ENCODE assay signal across 7 cellular contexts in the genomic region with DNA sequence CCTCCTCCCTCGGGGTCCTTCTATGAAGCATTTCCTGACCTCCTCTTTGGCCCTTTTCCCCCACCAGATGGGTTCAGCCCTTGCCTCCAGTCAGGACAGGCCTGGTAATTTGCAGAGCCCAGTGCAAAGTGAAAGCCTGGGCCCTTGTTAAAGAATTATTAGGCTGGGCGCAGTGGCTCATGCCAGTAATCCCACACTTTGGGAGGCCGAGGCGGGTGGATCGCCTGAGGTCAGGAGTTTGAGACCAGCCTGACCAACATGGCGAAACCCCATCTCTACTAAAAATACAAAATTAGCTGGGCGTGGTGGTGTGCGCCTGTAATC. TPM values are rescaled to one million over a fixed set of nuclear protein-coding genes. Genes with fewer than 3 reads are reported as not detected.
A peak's percentile ranks its signal among the peaks of the same experiment; 100 is the strongest.
DNase-seq lines count a peak whose midpoint lies in the region; ATAC-seq, FAIRE-seq and TF ChIP-seq lines count a peak whose summit lies in the region.
"Not testable (repeated sequence)": the region's sequence is repeated elsewhere in the genome, so short reads cannot be mapped to it uniquely, and the experiment has no call there.

No MANE protein-coding gene starts in this region.

- peaks cover 5 to 24% of the 10 kb centered on the region in 2 donors for H3K27me3 Mint-ChIP-seq in CD8-positive, alpha-beta memory T cell
- H3K27me3 Mint-ChIP-seq in T-helper 17 cell = peaks cover 45% of the 10 kb centered on the region
- not testable (repeated sequence) for H3K27me3 Mint-ChIP-seq in mesothelial cell of epicardium (ENCODE audit: low read depth); progenitor cell of endocrine pancreas

- H3K4me1 ChIP-seq in CD8-positive, alpha-beta memory T cell (ENCODE audit: insufficient read depth, low read length) = not testable (repeated sequence)
- H3K4me1 ChIP-seq in H1 (replicated peaks in 1 of 4; ENCODE audit: control insufficient read depth in 3 of 4, insufficient read depth in 4 of 4, low read length in 3 of 4) = peaks cover 0 to 13% (median 2%) of the 10 kb centered on the region in 4 experiments; a peak in 5 of 7 replicates
- H3K4me1 ChIP-seq in iPS-15b (ENCODE audit: control insufficient read depth, insufficient read depth, low read length) = peaks cover 25% of the 10 kb centered on the region

- H2BK15ac ChIP-seq in H1 (ENCODE audit: low read length) = peak overlapping the region; percentile 75; the same call in 1 of the 2 replicates

- CTCF ChIA-PET in CD8-positive, alpha-beta memory T cell (lab: Charles Lee) = not testable (repeated sequence)
- CTCF ChIA-PET in H1 (lab: Charles Lee; ENCODE audit: partially characterized antibody) = interaction anchor here (0.7 to 2.9 kb wide), 5 partner anchors 12 to 1665 kb away, joined by 3 to 8 read pairs (median 4); no protein-coding TSS in a partner anchor

- H3K9me3 Mint-ChIP-seq in CD8-positive, alpha-beta memory T cell; mesothelial cell of epicardium; progenitor cell of endocrine pancreas (ENCODE audit: low read depth): not testable (repeated sequence)

- not testable (repeated sequence) for H3K79me2 ChIP-seq in H1 (ENCODE audit: control insufficient read depth in 1 of 2, insufficient read depth in 2 of 2, low read length in 2 of 2)

- H2BK20ac ChIP-seq in H1 (ENCODE audit: low read length) = peak overlapping the region; percentile 74; the same call in 1 of the 2 replicates

- H3K27ac ChIP-seq in CD8-positive, alpha-beta memory T cell (ENCODE audit: low read depth, low read length) = peak overlapping the region; percentile 39
- not testable (repeated sequence) for H3K27ac ChIP-seq in H1 (ENCODE audit: low read depth, low read length)

- TF ChIP-seq RAD21 in H1 (IDR thresholded peaks at IDR 0.05 in 1 of 2, conservative IDR thresholded peaks at IDR 0.05 in 1 of 2; ENCODE audit: low read depth in 2 of 2, low read length in 2 of 2) = not testable (repeated sequence)

- H3K4me2 ChIP-seq in H1 (ENCODE audit: insufficient read depth in 1 of 2, low read depth in 2 of 2, low read length in 2 of 2) = not testable (repeated sequence)

- not testable (repeated sequence) for H3K4me3 ChIP-seq in CD8-positive, alpha-beta memory T cell (ENCODE audit: low read length); H1 (ENCODE audit: extremely low read depth in 1 of 4, insufficient read depth in 2 of 4, low read depth in 3 of 4, low read length in 4 of 4); iPS-15b (ENCODE audit: low read depth, low read length)

- not testable (repeated sequence) for H4K91ac ChIP-seq in H1 (replicated peaks; ENCODE audit: insufficient read length, low read length)

- H3K4me1 Mint-ChIP-seq in CD8-positive, alpha-beta memory T cell; T-helper 17 cell: not testable (repeated sequence)
- peaks cover 58% of the 10 kb centered on the region for H3K4me1 Mint-ChIP-seq in mesothelial cell of epicardium
- H3K4me1 Mint-ChIP-seq in progenitor cell of endocrine pancreas (ENCODE audit: low read depth) = peaks cover 44% of the 10 kb centered on the region

- not testable (repeated sequence) for TF ChIP-seq POLR2A in H1 (IDR thresholded peaks at IDR 0.05; ENCODE audit: control extremely low read depth in 1 of 2, low read depth in 2 of 2, low read length in 2 of 2)

- not testable (repeated sequence) for H4K5ac ChIP-seq in H1 (ENCODE audit: insufficient read length, low read depth, low read length)

- H3K23me2 ChIP-seq in H1 (ENCODE audit: low read depth, low read length) = not testable (repeated sequence)

- POLR2A ChIA-PET in CD8-positive, alpha-beta memory T cell (lab: Charles Lee) = not testable (repeated sequence)
- POLR2A ChIA-PET in H1 (lab: Charles Lee; ENCODE audit: partially characterized antibody) = interaction anchor here (0.9 to 6.8 kb wide), 2 partner anchors 7 to 111 kb away, joined by 5 to 74 read pairs; a partner anchor contains a TSS

- H3K9me3 ChIP-seq in CD8-positive, alpha-beta memory T cell (ENCODE audit: low read length); T-helper 17 cell (ENCODE audit: control insufficient read depth, low read length, poor library complexity, severe bottlenecking); H1 (ENCODE audit: insufficient read depth in 2 of 2, low read depth in 1 of 2, low read length in 1 of 2); iPS-15b (ENCODE audit: control insufficient read depth, insufficient read depth, low read length): not testable (repeated sequence)

- 0 out of 2 replicates have a peak overlapping the region, but pooled peaks have one; percentile 56 for H2AK5ac ChIP-seq in H1 (ENCODE audit: low read depth, low read length)

- not testable (repeated sequence) for H2AFZ ChIP-seq in H1 (ENCODE audit: low read length)

- not testable (repeated sequence) for H3K27ac Mint-ChIP-seq in CD8-positive, alpha-beta memory T cell; T-helper 17 cell
- peak overlapping the region; percentile 94 for H3K27ac Mint-ChIP-seq in mesothelial cell of epicardium
- peak overlapping the region; percentile 94 for H3K27ac Mint-ChIP-seq in progenitor cell of endocrine pancreas

- H3K36me3 ChIP-seq in CD8-positive, alpha-beta memory T cell (ENCODE audit: insufficient read depth, low read length) = not testable (repeated sequence)
- H3K36me3 ChIP-seq in H1 (ENCODE audit: control insufficient read depth in 2 of 4, insufficient read depth in 4 of 4, low read length in 3 of 4) (peaks cover 4 to 18% (median 7%) of the 10 kb centered on the region in 4 experiments; a peak in 6 of 8 replicates), iPS-15b (ENCODE audit: control insufficient read depth, insufficient read depth, low read length) (peaks cover 20% of the 10 kb centered on the region)

- WGBS in H1 (ENCODE audit: extremely low coverage in 1 of 2, insufficient coverage in 1 of 2, insufficient read length in 1 of 2, insufficient replicate concordance in 2 of 2, low coverage in 1 of 2, low lambda C conversion rate in 2 of 2, missing lambda C conversion rate in 1 of 2), 2 experiments = 72% methylated on average over 6 of the region's 8 CpGs; no CpG with 5 or more reads in 1 of the 2 experiments

- H3K4me3 Mint-ChIP-seq in CD8-positive, alpha-beta memory T cell = not testable (repeated sequence)
- peak overlapping the region; percentile 42 for H3K4me3 Mint-ChIP-seq in T-helper 17 cell
- peak overlapping the region; percentile 33 for H3K4me3 Mint-ChIP-seq in mesothelial cell of epicardium
- H3K4me3 Mint-ChIP-seq in progenitor cell of endocrine pancreas (ENCODE audit: low read depth) = peak overlapping the region; percentile 58

- peak overlapping the region; percentile 44; the same call in 1 of the 2 replicates for H3K18ac ChIP-seq in H1 (ENCODE audit: extremely low read depth, low read length)

- not testable (repeated sequence) for H4K20me1 ChIP-seq in H1 (replicated peaks in 1 of 2; ENCODE audit: control insufficient read depth in 1 of 2, insufficient read depth in 2 of 2, low read length in 2 of 2)

- not testable (repeated sequence) for H3K36me3 Mint-ChIP-seq in CD8-positive, alpha-beta memory T cell; T-helper 17 cell (ENCODE audit: low read depth); mesothelial cell of epicardium
- H3K36me3 Mint-ChIP-seq in progenitor cell of endocrine pancreas (ENCODE audit: insufficient read depth) = peaks cover 20% of the 10 kb centered on the region

- H2BK5ac ChIP-seq in H1 (ENCODE audit: low read depth, low read length) = peak overlapping the region; percentile 57; the same call in 1 of the 2 replicates

- TF ChIP-seq EP300 in H1 (IDR thresholded peaks at IDR 0.05; ENCODE audit: borderline replicate concordance in 1 of 2, low read depth in 2 of 2, low read length in 2 of 2) = not testable (repeated sequence)

- not testable (repeated sequence) for ATAC-seq in T-helper 17 cell

- not testable (repeated sequence) for H3K79me1 ChIP-seq in H1 (ENCODE audit: low read depth, low read length)

- not testable (repeated sequence) for FAIRE-seq in H1 (lab: Jason Lieb, UNC)

- H2BK12ac ChIP-seq in H1 (ENCODE audit: low read depth, low read length) = 0 out of 2 replicates have a peak overlapping the region, but pooled peaks have one; percentile 18

- H3K56ac ChIP-seq in H1 (replicated peaks; ENCODE audit: insufficient read length, low read depth, low read length) = not testable (repeated sequence)

- not testable (repeated sequence) for H2BK120ac ChIP-seq in H1 (replicated peaks; ENCODE audit: low read depth, low read length)

- not testable (repeated sequence) for H4K8ac ChIP-seq in H1 (ENCODE audit: extremely low read depth, insufficient read depth, low read length)

- not testable (repeated sequence) for H3K4ac ChIP-seq in H1 (replicated peaks; ENCODE audit: insufficient read length, low read depth, low read length)

- H3K14ac ChIP-seq in H1 (ENCODE audit: insufficient read length) = not testable (repeated sequence)

- not testable (repeated sequence) for H3K23ac ChIP-seq in H1 (ENCODE audit: insufficient read length)

- not testable (repeated sequence) for H3K27me3 ChIP-seq in CD8-positive, alpha-beta memory T cell (ENCODE audit: insufficient read depth, low read length, poor library complexity, severe bottlenecking); H1 (replicated peaks in 1 of 4; ENCODE audit: control insufficient read depth in 3 of 4, extremely low read depth in 1 of 4, insufficient read depth in 3 of 4, low read length in 3 of 4); iPS-15b (ENCODE audit: control insufficient read depth, insufficient read depth, low read length)

- not testable (repeated sequence) for H3K9ac ChIP-seq in H1 (replicated peaks in 1 of 4; ENCODE audit: extremely low read depth in 1 of 4, low read depth in 3 of 4, low read length in 3 of 4)
- peak overlapping the region; percentile 41 for H3K9ac ChIP-seq in iPS-15b (ENCODE audit: low read depth, low read length)

- not testable (repeated sequence) for TF ChIP-seq CTCF in H1 (IDR thresholded peaks at IDR 0.05; ENCODE audit: control extremely low read depth in 1 of 3, insufficient read depth in 1 of 3, low read depth in 1 of 3, low read length in 3 of 3); mesothelial cell of epicardium (IDR thresholded peaks at IDR 0.05; ENCODE audit: unreplicated experiment); progenitor cell of endocrine pancreas (IDR thresholded peaks at IDR 0.05; ENCODE audit: unreplicated experiment)

- DNase-seq in CD8-positive, alpha-beta memory T cell; T-helper 17 cell; H1 (ENCODE audit: low read depth in 1 of 2, low spot score in 2 of 2); mesothelial cell of epicardium (ENCODE audit: low spot score in 2 of 2, unreplicated experiment in 2 of 2); progenitor cell of endocrine pancreas (ENCODE audit: low spot score, unreplicated experiment): not testable (repeated sequence)
- DNase-seq in M059J (ENCODE audit: low read depth) = peak; percentile 39

RNA-seq across cellular contexts. Expression of a gene that starts 8.8 kb away (rescaled TPM):
- total RNA-seq in CD8-positive, alpha-beta memory T cell = under 1 TPM; 0.11 to 0.26 TPM
- not detected for polyA plus RNA-seq in CD8-positive, alpha-beta memory T cell
- total RNA-seq in M059J (2014; rRNA removed; shearing (Covaris generic)) = 0.15 and 2.3 TPM in 2 replicates
- total RNA-seq in T-helper 17 cell = 1 to 10 TPM; 1.6 to 2.0 TPM
- 15.6 and 17.3 TPM in 2 replicates for total RNA-seq in H1 (2021; fragmentation: NEBNext Ultra II Directional; extraction: Animal tissue kit (Norgen Biotek cat#: 25700))
- polyA plus RNA-seq in H1 (2011; rRNA removed) = 25.0 and 32.0 TPM in 2 replicates
- polyA plus RNA-seq in H1 (2011; cell fraction: cytosol; rRNA removed) = 28.5 TPM
- polyA plus RNA-seq in H1 (2011; cell fraction: nucleus; rRNA removed) = 67.2 TPM
- 19.0 to 24.5 TPM (median 23.7 TPM) in 4 replicates for polyA plus RNA-seq in H1 (2012, experiment 1 of 2)
- polyA plus RNA-seq in H1 (2012, experiment 2 of 2) = 23.1 TPM
- polyA plus RNA-seq in H1 (2013, experiment 1 of 2) = 3.6 TPM
- polyA plus RNA-seq in H1 (2013, experiment 2 of 2) = 3.4 TPM
- polyA minus RNA-seq in H1 (2011; rRNA and poly(A)+ RNA removed) = 34.1 and 39.4 TPM in 2 replicates
- 26.3 TPM for polyA minus RNA-seq in H1 (2011; cell fraction: cytosol; rRNA and poly(A)+ RNA removed)
- polyA minus RNA-seq in H1 (2011; cell fraction: nucleus; rRNA and poly(A)+ RNA removed) = 37.4 TPM
- 111 to 112 TPM (median 112 TPM) in 3 replicates for total RNA-seq in mesothelial cell of epicardium
- 71.9 and 74.3 TPM in 2 replicates for total RNA-seq in progenitor cell of endocrine pancreas

RNA-seq across cellular contexts. Expression of a gene that starts 36.7 kb away (rescaled TPM):
- 10 to 100 TPM; 30.5 to 33.2 TPM for total RNA-seq in CD8-positive, alpha-beta memory T cell
- polyA plus RNA-seq in CD8-positive, alpha-beta memory T cell = 36.3 TPM
- 76.3 and 119 TPM in 2 replicates for total RNA-seq in M059J (2014; rRNA removed; shearing (Covaris generic))
- 10 to 100 TPM; 21.4 to 28.6 TPM for total RNA-seq in T-helper 17 cell
- 45.2 and 51.1 TPM in 2 replicates for total RNA-seq in H1 (2021; fragmentation: NEBNext Ultra II Directional; extraction: Animal tissue kit (Norgen Biotek cat#: 25700))
- polyA plus RNA-seq in H1 (2011; rRNA removed) = 34.1 and 47.0 TPM in 2 replicates
- 35.4 TPM for polyA plus RNA-seq in H1 (2011; cell fraction: cytosol; rRNA removed)
- 55.7 TPM for polyA plus RNA-seq in H1 (2011; cell fraction: nucleus; rRNA removed)
- polyA plus RNA-seq in H1 (2012, experiment 1 of 2) = 45.9 to 70.9 TPM (median 49.9 TPM) in 4 replicates
- polyA plus RNA-seq in H1 (2012, experiment 2 of 2) = 63.1 TPM
- polyA plus RNA-seq in H1 (2013, experiment 1 of 2) = 32.3 TPM
- polyA plus RNA-seq in H1 (2013, experiment 2 of 2) = 33.6 TPM
- polyA minus RNA-seq in H1 (2011; rRNA and poly(A)+ RNA removed) = 40.7 and 45.9 TPM in 2 replicates
- 23.0 TPM for polyA minus RNA-seq in H1 (2011; cell fraction: cytosol; rRNA and poly(A)+ RNA removed)
- 17.4 TPM for polyA minus RNA-seq in H1 (2011; cell fraction: nucleus; rRNA and poly(A)+ RNA removed)
- total RNA-seq in mesothelial cell of epicardium = 76.6 to 84.3 TPM (median 79.3 TPM) in 3 replicates
- 54.7 and 59.5 TPM in 2 replicates for total RNA-seq in progenitor cell of endocrine pancreas
